ENCODE assay signal across 15 cellular contexts in genomic region chr10:52598936-52599335, GRCh38.
"Had no signal": no experiment of that assay in that cellular context is flagged by ENCODE, and none has a peak within 500 bp of the region (broad histone marks: within the 10 kb centered on the region; RNA-seq: fewer than 3 reads in every experiment).

No MANE protein-coding gene starts in this region.

- ATAC-seq: left lobe of liver; mucosa of descending colon; naive thymus-derived CD8-positive, alpha-beta T cell; right cardiac atrium had no signal

- H3K4me2 ChIP-seq: hepatocyte had no signal

- H3K4me1 ChIP-seq: colonic mucosa, uterus had no signal

- H3K4me3 ChIP-seq: colonic mucosa, hepatocyte, mucosa of descending colon, ovary, uterus had no signal

- H3K9me3 ChIP-seq: colonic mucosa, mucosa of descending colon, ovary, uterus had no signal

- H3K27ac ChIP-seq: colonic mucosa, hepatocyte, ovary, uterus had no signal

- H3K27me3 ChIP-seq: colonic mucosa, hepatocyte, ovary, uterus had no signal

- H3K79me2 ChIP-seq: hepatocyte had no signal

- H2AFZ ChIP-seq: hepatocyte had no signal

- DNase-seq: colonic mucosa; dermis blood vessel endothelial cell; foreskin melanocyte; head of caudate nucleus; mammary epithelial cell; mucosa of descending colon; naive thymus-derived CD8-positive, alpha-beta T cell; ovary; right cardiac atrium; small intestine; stimulated activated CD4-positive, alpha-beta T cell treated with anti-CD3 and anti-CD28 coated beads, Interleukin-2, amount 100 ng/mL, for 48 hours; stimulated activated naive CD4-positive, alpha-beta T cell treated with Interleukin-2 at 50 U/mL for 16 hours; uterus had no signal

- H3K36me3 ChIP-seq: colonic mucosa, ovary, uterus had no signal
